In genomic region chr10:101693701-101694055, GRCh38 we compare ENCODE assay signal across 8 cellular contexts. TPM values are rescaled to one million over a fixed set of nuclear protein-coding genes. Genes with fewer than 3 reads are reported as not detected.
DNase-seq lines count a peak whose midpoint lies in the region; ATAC-seq, FAIRE-seq and TF ChIP-seq lines count a peak whose summit lies in the region.

No MANE protein-coding gene starts in this region.

- no peak for DNase-seq in BJ (ENCODE audit: low read depth)
- peak in 1 of 2 experiments; percentile 79 for DNase-seq in SJCRH30
- no peak for DNase-seq in endothelial cell of umbilical vein (ENCODE audit: low read depth, low spot score)
- DNase-seq in naive thymus-derived CD4-positive, alpha-beta T cell: peak in 1 of 9 donors; percentile 10
- no peak for DNase-seq in D721Med (ENCODE audit: insufficient read length, low spot score)
- no peak for DNase-seq in NCI-H1930 (lab: John Stamatoyannopoulos, UW)

- POLR2A ChIA-PET in BJ (lab: Charles Lee) (no interaction called here), endothelial cell of umbilical vein (lab: Charles Lee) (no interaction called here)
- POLR2A ChIA-PET in naive thymus-derived CD4-positive, alpha-beta T cell (lab: Charles Lee): interaction anchor here (0.5 to 3.2 kb wide), 10 partner anchors 10 to 1657 kb away, joined by 3 to 15 read pairs (median 4); partner anchors contain the start of genes ARMH3 and OGA

- peak overlapping the region; percentile 93 to 98 (median 96) for H3K4me3 Mint-ChIP-seq in naive thymus-derived CD4-positive, alpha-beta T cell

- ATAC-seq in GM18858 (IDR thresholded peaks at IDR 0.05; ENCODE audit: unreplicated experiment) (peak; percentile 10), HG03066 (IDR thresholded peaks at IDR 0.05; ENCODE audit: low read depth, unreplicated experiment) (peak; percentile 19)
- ATAC-seq in naive thymus-derived CD4-positive, alpha-beta T cell: peak; percentile 12

- no peaks in the 10 kb centered on the region for H3K9me3 ChIP-seq in SJCRH30 (replicated peaks)
- H3K9me3 ChIP-seq in endothelial cell of umbilical vein (replicated peaks; ENCODE audit: control insufficient read depth, insufficient read depth, low read length): no peaks in the 10 kb centered on the region
- H3K9me3 ChIP-seq in naive thymus-derived CD4-positive, alpha-beta T cell (ENCODE audit: control insufficient read depth in 2 of 3, low read length in 3 of 3): no peaks in the 10 kb centered on the region

- peak overlapping the region; percentile 94 to 100 (median 98) for H3K27ac Mint-ChIP-seq in naive thymus-derived CD4-positive, alpha-beta T cell

- H3K9ac ChIP-seq in endothelial cell of umbilical vein (replicated peaks; ENCODE audit: extremely low read depth, insufficient read depth, low read length): peak overlapping the region; percentile 90

- H3K9me1 ChIP-seq in endothelial cell of umbilical vein (replicated peaks; ENCODE audit: control insufficient read depth, extremely low read depth, insufficient read depth, low read length): no peaks in the 10 kb centered on the region

- H3K4me1 ChIP-seq in SJCRH30: peaks cover 53% of the 10 kb centered on the region
- peaks cover 14% of the 10 kb centered on the region for H3K4me1 ChIP-seq in endothelial cell of umbilical vein (ENCODE audit: control insufficient read depth, extremely low read depth, insufficient read depth, low read length)
- H3K4me1 ChIP-seq in naive thymus-derived CD4-positive, alpha-beta T cell (ENCODE audit: control insufficient read depth in 2 of 2, insufficient read depth in 2 of 2, low read length in 2 of 2): peaks cover 21 to 28% of the 10 kb centered on the region in 2 donors

- H3K79me2 ChIP-seq in endothelial cell of umbilical vein (ENCODE audit: control insufficient read depth, insufficient read depth, low read length): peaks cover 28% of the 10 kb centered on the region

- TF ChIP-seq POLR2A in endothelial cell of umbilical vein (IDR thresholded peaks at IDR 0.05; ENCODE audit: low read depth, low read length): no peak

- peak overlapping the region; percentile 94 for H3K4me3 ChIP-seq in BJ (ENCODE audit: low read depth, low read length)
- H3K4me3 ChIP-seq in SJCRH30: peak overlapping the region; percentile 87
- H3K4me3 ChIP-seq in endothelial cell of umbilical vein (replicated peaks in 1 of 3; ENCODE audit: insufficient read depth in 1 of 3, low read depth in 1 of 3, low read length in 3 of 3): peak overlapping the region; percentile 52 to 95 (median 77)
- H3K4me3 ChIP-seq in naive thymus-derived CD4-positive, alpha-beta T cell (ENCODE audit: low read length): peak overlapping the region; percentile 57

- H3K27me3 ChIP-seq in BJ (ENCODE audit: control insufficient read depth, insufficient read depth, low read length) (no peaks in the 10 kb centered on the region), SJCRH30 (no peaks in the 10 kb centered on the region), endothelial cell of umbilical vein (ENCODE audit: control insufficient read depth in 2 of 2, insufficient read depth in 2 of 2, low read length in 2 of 2) (no peaks in the 10 kb centered on the region)
- no peaks in the 10 kb centered on the region for H3K27me3 ChIP-seq in naive thymus-derived CD4-positive, alpha-beta T cell (ENCODE audit: control insufficient read depth in 2 of 2, insufficient read depth in 2 of 2, low read length in 2 of 2)

- peaks cover 0 to 12% (median 0%) of the 10 kb centered on the region in 5 donors for H3K36me3 Mint-ChIP-seq in naive thymus-derived CD4-positive, alpha-beta T cell

- peak overlapping the region; percentile 86 for H2AFZ ChIP-seq in endothelial cell of umbilical vein (ENCODE audit: low read depth, low read length)

- intact Hi-C loops in endothelial cell of umbilical vein (cut with micrococcal nuclease): loop anchor here (2.0 kb wide), 1 partner anchor 91 kb away; no protein-coding TSS in a partner anchor
- intact Hi-C loops in naive thymus-derived CD4-positive, alpha-beta T cell (cut with micrococcal nuclease): loop anchor here (1.0 to 10.0 kb wide), 12 partner anchors 87 to 814 kb away; partner anchors contain the start of genes BTRC (in 1 of the 2), DPCD (in 1 of the 2), GBF1 (in 1 of the 2) and HPS6 (in 1 of the 2)

- dilution Hi-C loops in endothelial cell of umbilical vein (cut with MboI; ENCODE audit: extremely low pct_ligation_motif_present, low sequenced_read_pairs): no loop called here

- TF ChIP-seq CTCF in BJ (IDR thresholded peaks at IDR 0.05; ENCODE audit: insufficient read depth, low read depth, low read length): no peak
- TF ChIP-seq CTCF in endothelial cell of umbilical vein (IDR thresholded peaks at IDR 0.05; ENCODE audit: extremely low read depth in 1 of 2, insufficient read depth in 1 of 2, low read depth in 1 of 2, low read length in 2 of 2): no peak
- TF ChIP-seq CTCF in D721Med (IDR thresholded peaks at IDR 0.05; ENCODE audit: insufficient read depth, missing control alignments): no peak

- peak overlapping the region; percentile 97 for H3K4me2 ChIP-seq in endothelial cell of umbilical vein (ENCODE audit: insufficient read depth, low read length)

- H3K27ac ChIP-seq in SJCRH30: peak overlapping the region; percentile 96
- H3K27ac ChIP-seq in endothelial cell of umbilical vein (ENCODE audit: insufficient read depth, low read depth, low read length): peak overlapping the region; percentile 82
- H3K27ac ChIP-seq in naive thymus-derived CD4-positive, alpha-beta T cell (ENCODE audit: low read depth, low read length): peak overlapping the region; percentile 99

- H4K20me1 ChIP-seq in endothelial cell of umbilical vein (replicated peaks; ENCODE audit: control insufficient read depth, extremely low read depth, insufficient read depth, low read length): no peaks in the 10 kb centered on the region

- H3K4me1 Mint-ChIP-seq in naive thymus-derived CD4-positive, alpha-beta T cell: peaks cover 33 to 63% (median 49%) of the 10 kb centered on the region in 7 donors

- H3K36me3 ChIP-seq in BJ (ENCODE audit: control insufficient read depth, insufficient read depth, low read length) (no peaks in the 10 kb centered on the region), SJCRH30 (no peaks in the 10 kb centered on the region; the same call in 1 of the 2 replicates), endothelial cell of umbilical vein (ENCODE audit: control insufficient read depth in 2 of 2, extremely low read depth in 1 of 2, insufficient read depth in 2 of 2, low read length in 2 of 2) (no peaks in the 10 kb centered on the region)
- H3K36me3 ChIP-seq in naive thymus-derived CD4-positive, alpha-beta T cell (ENCODE audit: control insufficient read depth in 2 of 3, insufficient read depth in 3 of 3, low read length in 3 of 3): peaks cover 0 to 4% (median 0%) of the 10 kb centered on the region in 3 experiments

- peaks cover 0 to 2% (median 0%) of the 10 kb centered on the region in 11 donors for H3K9me3 Mint-ChIP-seq in naive thymus-derived CD4-positive, alpha-beta T cell

- no peaks in the 10 kb centered on the region for H3K27me3 Mint-ChIP-seq in naive thymus-derived CD4-positive, alpha-beta T cell

- peak; percentile 52 for FAIRE-seq in endothelial cell of umbilical vein (lab: Jason Lieb, UNC)
- no peak for FAIRE-seq in D721Med (lab: Jason Lieb, UNC)

- CTCF ChIA-PET in BJ (lab: Yijun Ruan, JAX): interaction anchor here (0.9 to 1.5 kb wide), 4 partner anchors 11 to 480 kb away, joined by 3 to 6 read pairs (median 4); no protein-coding TSS in a partner anchor
- CTCF ChIA-PET in endothelial cell of umbilical vein (lab: Charles Lee): interaction anchor here (0.6 to 1.3 kb wide), 4 partner anchors 10 to 91 kb away, joined by 3 to 7 read pairs (median 3); no protein-coding TSS in a partner anchor
- CTCF ChIA-PET in naive thymus-derived CD4-positive, alpha-beta T cell (lab: Charles Lee): interaction anchor here (0.9 to 2.2 kb wide), 2 partner anchors 13 to 87 kb away, joined by 3 to 5 read pairs; no protein-coding TSS in a partner anchor

- TSS peak; percentile 54 for BruUV-seq in endothelial cell of umbilical vein (replicated peaks; lab: Mats Ljungman, UMichigan)

TF ChIP-seq in endothelial cell of umbilical vein, 7 proteins besides CTCF, POLR2A, EP300 and RAD21:
- no peak for TF ChIP-seq MYC (IDR thresholded peaks at IDR 0.05; ENCODE audit: low read depth, low read length)
- TF ChIP-seq POLR2AphosphoS5 (IDR thresholded peaks at IDR 0.05; ENCODE audit: insufficient read depth, low read depth, low read length): no peak
- no peak for TF ChIP-seq FOS (IDR thresholded peaks at IDR 0.05; ENCODE audit: borderline replicate concordance, insufficient read depth, low read length)
- no peak for TF ChIP-seq JUN (IDR thresholded peaks at IDR 0.05; ENCODE audit: borderline replicate concordance, insufficient read depth, insufficient read length, low read depth)
- no peak for TF ChIP-seq GATA2 (IDR thresholded peaks at IDR 0.05; ENCODE audit: insufficient read depth, insufficient read length, low read depth, low read length)
- TF ChIP-seq EZH2 (IDR thresholded peaks at IDR 0.05; ENCODE audit: borderline replicate concordance, low read depth, low read length, severe bottlenecking): no peak
- TF ChIP-seq, protein P1, sequence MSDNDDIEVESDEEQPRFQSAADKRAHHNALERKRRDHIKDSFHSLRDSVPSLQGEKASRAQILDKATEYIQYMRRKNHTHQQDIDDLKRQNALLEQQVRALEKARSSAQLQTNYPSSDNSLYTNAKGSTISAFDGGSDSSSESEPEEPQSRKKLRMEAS (IDR thresholded peaks at IDR 0.05; ENCODE audit: insufficient read depth, insufficient read length): no peak

RNA-seq across cellular contexts. Expression of gene FBXW4, which starts 1.3 kb away (rescaled TPM):
- polyA plus RNA-seq in BJ (2011; rRNA removed): 28.9 and 31.2 TPM in 2 replicates
- 50.4 and 78.9 TPM in 2 replicates for polyA minus RNA-seq in BJ (2011; rRNA and poly(A)+ RNA removed)
- total RNA-seq in SJCRH30 (2014; rRNA removed; shearing (Covaris generic)): 38.4 and 39.9 TPM in 2 replicates
- total RNA-seq in endothelial cell of umbilical vein: 20.8 and 22.4 TPM in 2 replicates
- 17.4 and 21.1 TPM in 2 replicates for polyA plus RNA-seq in endothelial cell of umbilical vein
- polyA plus RNA-seq in endothelial cell of umbilical vein (2011; cell fraction: cytosol; rRNA removed): 17.4 and 20.0 TPM in 2 replicates
- polyA plus RNA-seq in endothelial cell of umbilical vein (2011; cell fraction: nucleus; rRNA removed): 36.9 and 43.6 TPM in 2 replicates
- 13.8 and 13.9 TPM in 2 replicates for polyA plus RNA-seq in endothelial cell of umbilical vein (2012)
- polyA minus RNA-seq in endothelial cell of umbilical vein: 79.2 and 84.1 TPM in 2 replicates
- 23.5 TPM for polyA minus RNA-seq in endothelial cell of umbilical vein (2011; cell fraction: cytosol; rRNA and poly(A)+ RNA removed)
- polyA minus RNA-seq in endothelial cell of umbilical vein (2011; cell fraction: nucleus; rRNA and poly(A)+ RNA removed): 30.3 and 34.4 TPM in 2 replicates
- 100 to 1,000 TPM in 1 of 5 experiments, 10 to 100 TPM in 4; 47.2 to 105 (median 88.1) TPM for total RNA-seq in naive thymus-derived CD4-positive, alpha-beta T cell
- polyA plus RNA-seq in naive thymus-derived CD4-positive, alpha-beta T cell: 10 to 100 TPM in 1 of 2 donors, 1 to 10 TPM in 1; 6.1 to 15.9 TPM
